ENCODE assay signal across 16 cellular contexts in the genomic region with DNA sequence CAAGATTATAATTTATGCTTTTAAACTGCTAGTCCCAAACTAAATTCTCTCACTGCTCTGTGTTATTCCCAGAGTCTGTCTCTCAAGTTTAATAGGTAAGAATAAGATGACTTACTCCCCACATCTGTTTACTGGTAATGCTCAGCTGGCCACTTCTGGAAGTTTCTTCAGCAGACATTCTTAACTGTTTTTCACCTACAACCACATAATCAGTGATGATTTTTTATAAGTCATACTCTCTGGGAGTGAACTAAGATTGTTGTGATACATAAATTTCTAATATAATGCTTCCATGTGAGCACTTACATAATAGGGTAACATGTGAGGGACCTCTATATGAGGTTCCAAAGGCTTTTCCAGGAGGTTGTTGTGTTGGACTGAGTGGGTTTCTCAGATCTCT. TPM values are rescaled to one million over a fixed set of nuclear protein-coding genes. Genes with fewer than 3 reads are reported as not detected.
"Had no signal": no experiment of that assay in that cellular context is flagged by ENCODE, and none has a peak within 500 bp of the region (broad histone marks: within the 10 kb centered on the region; RNA-seq: fewer than 3 reads in every experiment).

No MANE protein-coding gene starts in this region.

- H3K9me3 ChIP-seq: breast epithelium, gastroesophageal sphincter, transverse colon had no signal

- H3K36me3 ChIP-seq: breast epithelium, gastroesophageal sphincter, neural progenitor cell, transverse colon had no signal

- H3K27me3 ChIP-seq: neural progenitor cell, transverse colon had no signal

- FAIRE-seq: endothelial cell of umbilical vein had no signal

- H3K27ac ChIP-seq: breast epithelium, gastroesophageal sphincter, neural progenitor cell, SK-N-MC, transverse colon, VCaP had no signal

- H3K4me3 ChIP-seq: breast epithelium, gastroesophageal sphincter, neural progenitor cell, SK-N-MC, skin epidermis, transverse colon had no signal

- H3K27ac Mint-ChIP-seq: neural progenitor cell had no signal

- DNase-seq: activated CD4-positive, alpha-beta T cell treated with anti-CD3 and anti-CD28 coated beads for 48 hours; activated gamma-delta T cell; anterior cingulate cortex; hippocampal formation; retina; stimulated activated CD4-positive, alpha-beta T cell treated with anti-CD3 and anti-CD28 coated beads, Interleukin-4, amount 100 ng/mL, for 4 hours; T-cell; T1000; transverse colon had no signal

- H3K9me3 Mint-ChIP-seq: neural progenitor cell, T-cell had no signal

- H3K4me2 ChIP-seq: neural progenitor cell had no signal

- H3K4me1 ChIP-seq: breast epithelium, gastroesophageal sphincter, neural progenitor cell, transverse colon had no signal

- H2AFZ ChIP-seq: neural progenitor cell had no signal

- H3K36me3 Mint-ChIP-seq: neural progenitor cell had no signal

- H3K4me3 Mint-ChIP-seq: neural progenitor cell, T-cell had no signal

- ATAC-seq: gastroesophageal sphincter, T-cell had no signal

RNA-seq across cellular contexts. Expression of a gene that starts 8.7 kb away (rescaled TPM):
- total RNA-seq: endothelial cell of umbilical vein had no signal
- polyA plus RNA-seq: endothelial cell of umbilical vein had no signal

RNA-seq across cellular contexts. Expression of a gene that starts 36.1 kb away (rescaled TPM):
- total RNA-seq: endothelial cell of umbilical vein had no signal
- polyA plus RNA-seq: endothelial cell of umbilical vein had no signal

RNA-seq across cellular contexts. Expression of a gene that starts 48.3 kb away (rescaled TPM):
- total RNA-seq: endothelial cell of umbilical vein had no signal
- polyA plus RNA-seq: endothelial cell of umbilical vein had no signal
